Comparison of ENCODE assay signal across 2 cellular contexts in the genomic region with DNA sequence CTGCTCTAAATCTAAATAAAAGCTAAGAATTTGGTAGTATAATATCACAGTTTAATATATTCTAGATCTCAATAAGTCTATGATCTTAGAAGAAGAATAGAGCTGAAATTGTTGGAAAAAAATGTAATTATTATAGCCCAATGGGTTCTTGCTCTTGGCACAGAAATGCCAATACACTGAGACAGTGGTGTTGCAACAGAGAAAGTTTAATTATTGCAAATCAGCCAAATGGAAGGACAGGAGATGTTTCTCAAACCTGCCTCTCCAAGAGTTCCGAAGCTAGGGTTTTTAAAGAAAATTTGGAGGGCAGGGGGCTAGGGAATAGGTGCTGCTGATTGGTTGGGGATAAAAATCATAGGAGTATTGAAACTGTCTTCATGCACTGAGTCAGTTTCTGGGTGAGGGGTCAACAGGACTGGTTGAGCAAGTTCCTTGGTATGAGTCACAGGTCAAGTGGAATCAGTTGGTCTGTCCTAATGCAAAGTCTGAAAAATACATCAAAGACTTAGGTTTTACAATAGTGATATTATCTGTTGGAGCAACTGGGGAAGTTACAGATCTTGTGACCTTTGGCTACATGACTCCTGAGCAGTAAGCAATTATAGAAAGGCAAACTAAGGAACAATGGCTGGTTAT.
A peak's percentile ranks its signal among the peaks of the same experiment; 100 is the strongest.
TF ChIP-seq lines count a peak whose summit lies in the region.

No MANE protein-coding gene starts in this region.

TF ChIP-seq in HepG2, 621 proteins besides CTCF, POLR2A, EP300 and RAD21 (continues in another document):
- TF ChIP-seq AKAP8 (CRISPR knock-in tag; IDR thresholded peaks at IDR 0.05) (no peak), ZUFSP (CRISPR knock-in tag; IDR thresholded peaks at IDR 0.05; ENCODE audit: borderline replicate concordance) (no peak), ZMYM2 (CRISPR knock-in tag; IDR thresholded peaks at IDR 0.05) (peak; percentile 67; the same call in 1 of the 2 replicates), EED (CRISPR knock-in tag; IDR thresholded peaks at IDR 0.05) (no peak), ZFYVE20 (CRISPR knock-in tag; IDR thresholded peaks at IDR 0.05; ENCODE audit: borderline replicate concordance, low read depth) (no peak), ZBTB10 (CRISPR knock-in tag; IDR thresholded peaks at IDR 0.05; ENCODE audit: borderline replicate concordance) (no peak), ZMYM4 (CRISPR knock-in tag; IDR thresholded peaks at IDR 0.05) (no peak), ZNF816 (CRISPR knock-in tag; IDR thresholded peaks at IDR 0.05; ENCODE audit: borderline replicate concordance) (no peak), PHF8 (CRISPR knock-in tag; IDR thresholded peaks at IDR 0.05) (no peak), NR2F1 (CRISPR knock-in tag; IDR thresholded peaks at IDR 0.05) (no peak), PPARG (CRISPR knock-in tag; conservative IDR thresholded peaks at IDR 0.05) (0 out of 2 replicates have a peak, but pooled peaks have one; percentile 40), TCF7 (IDR thresholded peaks at IDR 0.05; ENCODE audit: low read depth) (0 out of 2 replicates have a peak, but pooled peaks have one; percentile 27), IKZF1 (IDR thresholded peaks at IDR 0.05) (no peak), ASH2L (IDR thresholded peaks at IDR 0.05; ENCODE audit: insufficient read length, low read depth, low read length) (no peak), BCL6 (CRISPR knock-in tag; IDR thresholded peaks at IDR 0.05) (no peak), SETDB1 (CRISPR knock-in tag; IDR thresholded peaks at IDR 0.05; ENCODE audit: borderline replicate concordance) (peak; percentile 88; the same call in 1 of the 2 replicates), KDM1A (CRISPR knock-in tag; IDR thresholded peaks at IDR 0.05) (no peak), AGO2 (optimal IDR thresholded peaks at IDR 0.05; ENCODE audit: low read depth, low read length) (no peak), POGZ (CRISPR knock-in tag; IDR thresholded peaks at IDR 0.05) (0 out of 2 replicates have a peak, but pooled peaks have one; percentile 19), KLF15 (CRISPR knock-in tag; IDR thresholded peaks at IDR 0.05; ENCODE audit: borderline replicate concordance) (no peak)
- TF ChIP-seq, protein P1, sequence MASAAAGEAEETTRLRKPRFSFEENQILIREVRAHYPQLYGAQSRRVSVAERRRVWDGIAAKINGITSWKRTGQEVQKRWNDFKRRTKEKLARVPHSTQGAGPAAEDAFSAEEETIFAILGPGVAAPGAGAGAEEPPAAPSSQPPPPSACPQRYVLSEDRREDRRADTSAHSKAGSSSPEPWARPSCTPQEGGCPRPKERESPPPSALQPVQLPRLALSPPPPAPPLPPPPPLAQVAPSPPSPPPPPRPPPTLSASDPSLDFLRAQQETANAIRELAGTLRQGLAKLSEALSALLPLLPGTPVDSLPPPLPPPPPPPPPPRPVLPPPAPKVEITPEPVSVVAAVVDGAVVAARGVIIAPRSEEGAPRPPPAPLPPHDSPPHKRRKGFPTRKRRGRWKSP (CRISPR knock-in tag; IDR thresholded peaks at IDR 0.05), result no peak
- TF ChIP-seq, protein P2, sequence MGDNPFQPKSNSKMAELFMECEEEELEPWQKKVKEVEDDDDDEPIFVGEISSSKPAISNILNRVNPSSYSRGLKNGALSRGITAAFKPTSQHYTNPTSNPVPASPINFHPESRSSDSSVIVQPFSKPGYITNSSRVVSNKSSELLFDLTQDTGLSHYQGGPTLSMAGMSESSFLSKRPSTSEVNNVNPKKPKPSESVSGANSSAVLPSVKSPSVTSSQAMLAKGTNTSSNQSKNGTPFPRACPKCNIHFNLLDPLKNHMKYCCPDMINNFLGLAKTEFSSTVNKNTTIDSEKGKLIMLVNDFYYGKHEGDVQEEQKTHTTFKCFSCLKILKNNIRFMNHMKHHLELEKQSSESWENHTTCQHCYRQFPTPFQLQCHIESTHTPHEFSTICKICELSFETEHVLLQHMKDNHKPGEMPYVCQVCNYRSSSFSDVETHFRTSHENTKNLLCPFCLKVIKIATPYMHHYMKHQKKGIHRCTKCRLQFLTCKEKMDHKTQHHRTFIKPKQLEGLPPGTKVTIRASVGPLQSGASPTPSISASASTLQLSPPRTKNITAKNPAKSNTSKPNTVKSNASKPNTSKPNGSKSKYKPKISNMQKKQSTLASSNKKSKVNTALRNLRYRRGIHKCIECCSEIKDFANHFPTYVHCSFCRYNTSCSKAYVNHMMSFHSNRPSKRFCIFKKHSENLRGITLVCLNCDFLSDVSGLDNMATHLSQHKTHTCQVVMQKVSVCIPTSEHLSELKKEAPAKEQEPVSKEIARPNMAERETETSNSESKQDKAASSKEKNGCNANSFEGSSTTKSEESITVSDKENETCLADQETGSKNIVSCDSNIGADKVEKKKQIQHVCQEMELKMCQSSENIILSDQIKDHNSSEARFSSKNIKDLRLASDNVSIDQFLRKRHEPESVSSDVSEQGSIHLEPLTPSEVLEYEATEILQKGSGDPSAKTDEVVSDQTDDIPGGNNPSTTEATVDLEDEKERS (CRISPR knock-in tag; IDR thresholded peaks at IDR 0.05), result peak; percentile 90

TF ChIP-seq in H1, 55 proteins besides CTCF, POLR2A, EP300 and RAD21:
- TF ChIP-seq KDM5A (IDR thresholded peaks at IDR 0.05; ENCODE audit: low read length) (peak; percentile 83; the same call in 1 of the 2 replicates), TBP (IDR thresholded peaks at IDR 0.05; ENCODE audit: low read depth, low read length) (no peak)
